14 cellular contexts compared by ENCODE assay signal in the genomic region with DNA sequence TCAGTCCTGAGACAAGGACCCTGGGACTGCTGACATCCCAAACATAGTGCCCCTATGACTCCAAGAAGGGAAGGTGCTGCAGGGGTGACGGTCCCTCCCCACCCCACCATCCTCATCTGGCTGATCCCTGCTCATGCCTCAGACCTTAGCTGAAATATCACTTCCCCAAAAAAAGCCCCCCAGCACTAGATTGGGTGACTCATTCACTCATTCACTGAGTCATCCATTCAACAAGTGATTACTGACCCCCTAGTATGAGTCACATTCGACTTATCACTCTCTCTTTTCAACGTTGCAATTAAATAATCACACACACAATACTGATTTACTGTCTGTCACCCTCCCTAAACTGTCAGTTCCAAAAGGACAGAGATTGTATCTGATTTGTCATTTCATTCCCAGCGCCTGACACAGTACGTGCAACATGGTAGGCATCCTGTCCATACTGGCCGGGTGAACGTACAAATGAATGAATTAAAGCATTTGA. TPM values are rescaled to one million over a fixed set of nuclear protein-coding genes. Genes with fewer than 3 reads are reported as not detected.
A peak's percentile ranks its signal among the peaks of the same experiment; 100 is the strongest.
DNase-seq lines count a peak whose midpoint lies in the region; ATAC-seq lines count a peak whose summit lies in the region.
"Had no signal": no experiment of that assay in that cellular context is flagged by ENCODE, and none has a peak within 500 bp of the region (broad histone marks: within the 10 kb centered on the region; RNA-seq: fewer than 3 reads in every experiment).

No MANE protein-coding gene starts in this region.

- CTCF ChIA-PET in naive thymus-derived CD4-positive, alpha-beta T cell (lab: Charles Lee): no interaction called here

- ATAC-seq in GM18868 (IDR thresholded peaks at IDR 0.05; ENCODE audit: unreplicated experiment) (peak; percentile 42), HG03135 (IDR thresholded peaks at IDR 0.05; ENCODE audit: unreplicated experiment) (no peak)
- ATAC-seq in naive thymus-derived CD4-positive, alpha-beta T cell: peak; percentile 27

- POLR2A ChIA-PET in naive thymus-derived CD4-positive, alpha-beta T cell (lab: Charles Lee): no interaction called here

- H3K36me3 ChIP-seq in naive thymus-derived CD4-positive, alpha-beta T cell (ENCODE audit: control insufficient read depth in 2 of 3, insufficient read depth in 3 of 3, low read length in 3 of 3): no peaks in the 10 kb centered on the region
- H3K36me3 ChIP-seq: neutrophil had no signal

- no peak overlapping the region for H3K4me3 Mint-ChIP-seq in naive thymus-derived CD4-positive, alpha-beta T cell
- H3K4me3 Mint-ChIP-seq: IgD-negative memory B cell had no signal

- peaks cover 0 to 4% of the 10 kb centered on the region in 2 donors for H3K4me1 ChIP-seq in naive thymus-derived CD4-positive, alpha-beta T cell (ENCODE audit: control insufficient read depth in 2 of 2, insufficient read depth in 2 of 2, low read length in 2 of 2)

- DNase-seq in M059J (ENCODE audit: low read depth) (peak; percentile 85), amniotic epithelial cell (ENCODE audit: low read depth) (peak; percentile 53), germinal center (ENCODE audit: low spot score) (no peak), NCI-H82 treated with DMSO at 0.1 percent for 48 hours (lab: John Stamatoyannopoulos, UW; ENCODE audit: unreplicated experiment) (no peak), hypothalamus (lab: John Stamatoyannopoulos, UW) (no peak)
- DNase-seq in naive thymus-derived CD4-positive, alpha-beta T cell: no peak
- DNase-seq: activated naive CD4-positive, alpha-beta T cell treated with anti-CD3 and anti-CD28 coated beads, Interleukin-2, amount 50 U/mL, for 16 hours; NCI-H510A; stimulated activated CD4-positive, alpha-beta T cell treated with anti-CD3 and anti-CD28 coated beads, Interleukin-4, amount 100 ng/mL, for 1 hour had no signal

- no peaks in the 10 kb centered on the region for H3K27me3 Mint-ChIP-seq in naive thymus-derived CD4-positive, alpha-beta T cell
- H3K27me3 Mint-ChIP-seq: IgD-negative memory B cell had no signal

- no peak overlapping the region for H3K4me3 ChIP-seq in naive thymus-derived CD4-positive, alpha-beta T cell (ENCODE audit: low read length)

- intact Hi-C loops in naive thymus-derived CD4-positive, alpha-beta T cell (cut with micrococcal nuclease): no loop called here

- peaks cover 4 to 33% (median 12%) of the 10 kb centered on the region in 7 donors for H3K4me1 Mint-ChIP-seq in naive thymus-derived CD4-positive, alpha-beta T cell

- H3K27ac ChIP-seq in naive thymus-derived CD4-positive, alpha-beta T cell (ENCODE audit: low read depth, low read length): no peak overlapping the region
- H3K27ac ChIP-seq: neutrophil had no signal

- H3K9me3 Mint-ChIP-seq in naive thymus-derived CD4-positive, alpha-beta T cell: no peaks in the 10 kb centered on the region
- H3K9me3 Mint-ChIP-seq: IgD-negative memory B cell had no signal

- no peak overlapping the region for H3K27ac Mint-ChIP-seq in naive thymus-derived CD4-positive, alpha-beta T cell
- H3K27ac Mint-ChIP-seq: IgD-negative memory B cell had no signal

- H3K36me3 Mint-ChIP-seq in naive thymus-derived CD4-positive, alpha-beta T cell: no peaks in the 10 kb centered on the region
- H3K36me3 Mint-ChIP-seq: IgD-negative memory B cell had no signal

- no peaks in the 10 kb centered on the region for H3K27me3 ChIP-seq in naive thymus-derived CD4-positive, alpha-beta T cell (ENCODE audit: control insufficient read depth in 2 of 2, insufficient read depth in 2 of 2, low read length in 2 of 2)
- H3K27me3 ChIP-seq: neutrophil had no signal

- no peaks in the 10 kb centered on the region for H3K9me3 ChIP-seq in naive thymus-derived CD4-positive, alpha-beta T cell (ENCODE audit: control insufficient read depth in 2 of 3, low read length in 3 of 3)
- H3K9me3 ChIP-seq: neutrophil had no signal

RNA-seq across cellular contexts. Expression of gene HIVEP3, which starts 48.6 kb away (rescaled TPM):
- total RNA-seq in M059J (2014; rRNA removed; shearing (Covaris generic)): 4.2 and 10.0 TPM in 2 replicates
- total RNA-seq in naive thymus-derived CD4-positive, alpha-beta T cell: 10 to 100 TPM in 2 of 5 experiments, 1 to 10 TPM in 3; 6.6 to 19.1 (median 7.0) TPM
- 1 to 10 TPM; 4.3 to 7.2 TPM for polyA plus RNA-seq in naive thymus-derived CD4-positive, alpha-beta T cell
- total RNA-seq: G401 had no signal

Comparison
In these comparisons a context has a peak if more than half of its experiments do, and no peak if none do; other contexts are left out.
1. DNase-seq: peak in M059J (single experiment) and amniotic epithelial cell (single experiment); none in naive thymus-derived CD4-positive, alpha-beta T cell (0 of 9), germinal center (single experiment), NCI-H82 treated with DMSO at 0.1 percent for 48 hours (single experiment) and hypothalamus (0 of 51).